ENCODE assay signal across 1 cellular context in genomic region chr17:39197380-39198185, GRCh38.
TF ChIP-seq lines count a peak whose summit lies in the region.

CACNB1 (minus strand) TSS chr17:39197669; CDS start chr17:39197495, 174 bp downstream.

TF ChIP-seq in HepG2, 621 proteins besides CTCF, POLR2A, EP300 and RAD21 (continued from another document and continues in another):
- TF ChIP-seq ARID5B (CRISPR knock-in tag; IDR thresholded peaks at IDR 0.05): peak; percentile 40; the same call in 1 of the 2 replicates
- TF ChIP-seq ZFP1 (CRISPR knock-in tag; IDR thresholded peaks at IDR 0.05): no peak
- TF ChIP-seq HINFP (CRISPR knock-in tag; IDR thresholded peaks at IDR 0.05; ENCODE audit: low read depth): no peak
- 0 out of 4 replicates have a peak, but pooled peaks of 1 of the 2 experiments have one; percentile 33 for TF ChIP-seq ATF4 (CRISPR knock-in tag; IDR thresholded peaks at IDR 0.05)
- no peak for TF ChIP-seq ZFP90 (CRISPR knock-in tag; IDR thresholded peaks at IDR 0.05; ENCODE audit: borderline replicate concordance)
- peak; percentile 50; the same call in 1 of the 3 replicates for TF ChIP-seq MXI1 (IDR thresholded peaks at IDR 0.05; ENCODE audit: borderline replicate concordance, low read depth, low read length)
- peak; percentile 58; the same call in 1 of the 2 replicates for TF ChIP-seq ZBTB7B (CRISPR knock-in tag; IDR thresholded peaks at IDR 0.05)
- no peak for TF ChIP-seq ATF3 (CRISPR knock-in tag; IDR thresholded peaks at IDR 0.05)
- no peak for TF ChIP-seq ZBTB39 (CRISPR knock-in tag; IDR thresholded peaks at IDR 0.05)
- no peak for TF ChIP-seq CBX1 (IDR thresholded peaks at IDR 0.05; ENCODE audit: low read depth)
- TF ChIP-seq NFYB (CRISPR knock-in tag; IDR thresholded peaks at IDR 0.05): no peak
- TF ChIP-seq ZNF546 (CRISPR knock-in tag; conservative IDR thresholded peaks at IDR 0.05): peak; percentile 71; the same call in 1 of the 2 replicates
- TF ChIP-seq KDM3A (CRISPR knock-in tag; IDR thresholded peaks at IDR 0.05; ENCODE audit: low read depth): 0 out of 2 replicates have a peak, but pooled peaks have one; percentile 46
- 0 out of 2 replicates have a peak, but pooled peaks have one; percentile 45 for TF ChIP-seq MXD4 (CRISPR knock-in tag; IDR thresholded peaks at IDR 0.05)
- no peak; the same call in 1 of the 2 replicates for TF ChIP-seq MIER3 (CRISPR knock-in tag; IDR thresholded peaks at IDR 0.05; ENCODE audit: borderline replicate concordance)
- TF ChIP-seq ZNF572 (CRISPR knock-in tag; IDR thresholded peaks at IDR 0.05): 0 out of 2 replicates have a peak, but pooled peaks have one; percentile 51
- 0 out of 2 replicates have a peak, but pooled peaks have one; percentile 24 for TF ChIP-seq HMG20B (CRISPR knock-in tag; conservative IDR thresholded peaks at IDR 0.05)
- TF ChIP-seq RXRB (CRISPR knock-in tag; IDR thresholded peaks at IDR 0.05; ENCODE audit: borderline replicate concordance): no peak
- TF ChIP-seq NCOA1 (CRISPR knock-in tag; IDR thresholded peaks at IDR 0.05): no peak
- no peak for TF ChIP-seq EED (CRISPR knock-in tag; IDR thresholded peaks at IDR 0.05)
- TF ChIP-seq JUND (CRISPR knock-in tag; IDR thresholded peaks at IDR 0.05): no peak
- no peak for TF ChIP-seq RFX5 (IDR thresholded peaks at IDR 0.05; ENCODE audit: low read depth, low read length)
- TF ChIP-seq ZMAT5 (CRISPR knock-in tag; IDR thresholded peaks at IDR 0.05; ENCODE audit: borderline replicate concordance, low read depth): no peak
- TF ChIP-seq ZNF274 (CRISPR knock-in tag; IDR thresholded peaks at IDR 0.05): no peak
- no peak for TF ChIP-seq FOXP4 (CRISPR knock-in tag; IDR thresholded peaks at IDR 0.05)
- no peak for TF ChIP-seq ZNF362 (CRISPR knock-in tag; IDR thresholded peaks at IDR 0.05; ENCODE audit: borderline replicate concordance)
- no peak for TF ChIP-seq GABPA (IDR thresholded peaks at IDR 0.05; ENCODE audit: low read depth, low read length)
- no peak for TF ChIP-seq GABPA (CRISPR knock-in tag; IDR thresholded peaks at IDR 0.05; ENCODE audit: low read depth)
- TF ChIP-seq CEBPG (CRISPR knock-in tag; IDR thresholded peaks at IDR 0.05): no peak
- peak; percentile 82; the same call in 1 of the 2 replicates for TF ChIP-seq UBTF (CRISPR knock-in tag; IDR thresholded peaks at IDR 0.05)
- no peak for TF ChIP-seq NPAS2 (CRISPR knock-in tag; IDR thresholded peaks at IDR 0.05; ENCODE audit: borderline replicate concordance)
- TF ChIP-seq GTF2F1 (IDR thresholded peaks at IDR 0.05; ENCODE audit: low read length): no peak
- TF ChIP-seq XRCC5 (optimal IDR thresholded peaks at IDR 0.05; ENCODE audit: low read length): no peak
- no peak for TF ChIP-seq GRHL1 (CRISPR knock-in tag; conservative IDR thresholded peaks at IDR 0.05)
- peak; percentile 51; the same call in 1 of the 2 replicates for TF ChIP-seq ZNF281 (CRISPR knock-in tag; IDR thresholded peaks at IDR 0.05; ENCODE audit: borderline replicate concordance)
- 0 out of 2 replicates have a peak, but pooled peaks have one; percentile 11 for TF ChIP-seq ZNF709 (CRISPR knock-in tag; IDR thresholded peaks at IDR 0.05)
- TF ChIP-seq ZNF580 (CRISPR knock-in tag; IDR thresholded peaks at IDR 0.05; ENCODE audit: borderline replicate concordance, low read depth): no peak
- peak; percentile 52 for TF ChIP-seq HNRNPLL (IDR thresholded peaks at IDR 0.05; ENCODE audit: low read depth, low read length, poor library complexity, severe bottlenecking)
- TF ChIP-seq PHF8 (CRISPR knock-in tag; IDR thresholded peaks at IDR 0.05): 0 out of 2 replicates have a peak, but pooled peaks have one; percentile 12
